In the genomic region with DNA sequence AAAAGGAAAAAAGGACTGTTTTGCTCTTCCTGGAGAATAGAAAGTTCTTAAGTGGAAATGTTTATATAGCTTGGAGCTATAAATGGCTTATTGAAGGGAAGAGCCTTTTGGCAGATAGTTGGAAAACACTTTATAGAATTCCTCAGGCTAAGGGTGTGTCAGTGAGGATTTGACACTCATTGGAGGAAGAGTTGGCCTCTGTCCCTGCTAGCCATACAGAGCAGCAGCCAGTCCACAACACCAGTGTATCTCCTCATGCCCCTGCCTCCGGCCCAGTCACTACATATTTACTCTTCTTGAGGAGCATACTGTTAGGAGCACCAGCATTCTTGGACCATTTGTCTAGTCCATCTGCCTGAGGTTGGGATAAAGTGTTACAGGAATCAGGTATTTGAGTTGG, we compare ENCODE assay signal across 27 cellular contexts. TPM values are rescaled to one million over a fixed set of nuclear protein-coding genes. Genes with fewer than 3 reads are reported as not detected.
DNase-seq lines count a peak whose midpoint lies in the region; ATAC-seq and TF ChIP-seq lines count a peak whose summit lies in the region.
"Had no signal": no experiment of that assay in that cellular context is flagged by ENCODE, and none has a peak within 500 bp of the region (broad histone marks: within the 10 kb centered on the region; RNA-seq: fewer than 3 reads in every experiment).

No MANE protein-coding gene starts in this region.

- H3K27ac Mint-ChIP-seq in MCF 10A (ENCODE audit: low read depth, unreplicated experiment) = peak overlapping the region; percentile 33
- no peak overlapping the region for H3K27ac Mint-ChIP-seq in endodermal cell
- H3K27ac Mint-ChIP-seq: activated CD4-positive, alpha-beta T cell treated with anti-CD3 and anti-CD28 coated beads, Interleukin-2, amount 10 ng/mL, durations not matched to agents 7 days and 5 days; activated naive CD4-positive, alpha-beta T cell treated with anti-CD3 and anti-CD28 coated beads, Interleukin-2, amount 10 ng/mL, durations not matched to agents 7 days and 5 days had no signal

- H3K36me3 Mint-ChIP-seq in MCF 10A (ENCODE audit: insufficient read depth, unreplicated experiment) (peaks cover 34% of the 10 kb centered on the region), endodermal cell (ENCODE audit: low read depth) (peaks cover 31% of the 10 kb centered on the region)
- H3K36me3 Mint-ChIP-seq: naive B cell had no signal

- no peaks in the 10 kb centered on the region for H3K27me3 Mint-ChIP-seq in MCF 10A (ENCODE audit: insufficient read depth, unreplicated experiment)
- H3K27me3 Mint-ChIP-seq in endodermal cell (ENCODE audit: insufficient read depth) = no peaks in the 10 kb centered on the region
- H3K27me3 Mint-ChIP-seq: activated CD4-positive, alpha-beta T cell treated with anti-CD3 and anti-CD28 coated beads, Interleukin-2, amount 10 ng/mL, durations not matched to agents 7 days and 5 days; activated naive CD4-positive, alpha-beta T cell treated with anti-CD3 and anti-CD28 coated beads, Interleukin-2, amount 10 ng/mL, durations not matched to agents 7 days and 5 days; naive B cell had no signal

- no peak overlapping the region for H3K4me3 Mint-ChIP-seq in MCF 10A (ENCODE audit: unreplicated experiment)
- H3K4me3 Mint-ChIP-seq in endodermal cell = no peak overlapping the region
- H3K4me3 Mint-ChIP-seq: activated CD4-positive, alpha-beta T cell treated with anti-CD3 and anti-CD28 coated beads, Interleukin-2, amount 10 ng/mL, durations not matched to agents 7 days and 5 days; activated naive CD4-positive, alpha-beta T cell treated with anti-CD3 and anti-CD28 coated beads, Interleukin-2, amount 10 ng/mL, durations not matched to agents 7 days and 5 days; naive B cell had no signal

- no peak overlapping the region for H3K4me3 ChIP-seq in breast epithelium
- H3K4me3 ChIP-seq in adipocyte (ENCODE audit: low read length) = no peak overlapping the region
- H3K4me3 ChIP-seq in right cardiac atrium (ENCODE audit: low read length) = no peak overlapping the region
- H3K4me3 ChIP-seq in vagina = no peak overlapping the region
- H3K4me3 ChIP-seq in endodermal cell (ENCODE audit: low read length) = no peak overlapping the region
- H3K4me3 ChIP-seq: GM12878, stomach, tibial artery had no signal

- TF ChIP-seq CTCF in MCF 10A (IDR thresholded peaks at IDR 0.05; ENCODE audit: unreplicated experiment) = no peak
- TF ChIP-seq CTCF in breast epithelium (IDR thresholded peaks at IDR 0.05) = no peak
- TF ChIP-seq CTCF in vagina (IDR thresholded peaks at IDR 0.05) = no peak
- no peak for TF ChIP-seq CTCF in endodermal cell (conservative IDR thresholded peaks at IDR 0.05)

- H3K4me1 Mint-ChIP-seq in MCF 10A (ENCODE audit: insufficient read depth, unreplicated experiment) (peaks cover 40% of the 10 kb centered on the region), endodermal cell (peaks cover 8% of the 10 kb centered on the region)

- H3K9me3 Mint-ChIP-seq in MCF 10A (ENCODE audit: unreplicated experiment) = no peaks in the 10 kb centered on the region
- H3K9me3 Mint-ChIP-seq in endodermal cell = no peaks in the 10 kb centered on the region
- H3K9me3 Mint-ChIP-seq: activated CD4-positive, alpha-beta T cell treated with anti-CD3 and anti-CD28 coated beads, Interleukin-2, amount 10 ng/mL, durations not matched to agents 7 days and 5 days; activated naive CD4-positive, alpha-beta T cell treated with anti-CD3 and anti-CD28 coated beads, Interleukin-2, amount 10 ng/mL, durations not matched to agents 7 days and 5 days; naive B cell had no signal

- H3K9ac ChIP-seq in adipocyte (ENCODE audit: low read length) = no peak overlapping the region
- H3K9ac ChIP-seq in endodermal cell (ENCODE audit: extremely low read depth, low read length, poor library complexity, severe bottlenecking) = no peak overlapping the region

- H3K4me1 ChIP-seq in breast epithelium (no peaks in the 10 kb centered on the region), adipocyte (ENCODE audit: control insufficient read depth, insufficient read depth, low read length) (peaks cover 30% of the 10 kb centered on the region), right cardiac atrium (ENCODE audit: control insufficient read depth, insufficient read depth, low read length) (peaks cover 9% of the 10 kb centered on the region), vagina (peaks cover 20% of the 10 kb centered on the region), endodermal cell (ENCODE audit: control insufficient read depth, insufficient read depth, low read length) (peaks cover 5% of the 10 kb centered on the region)

- H3K36me3 ChIP-seq in breast epithelium (no peaks in the 10 kb centered on the region), adipocyte (ENCODE audit: control insufficient read depth, insufficient read depth, low read length, severe bottlenecking) (peaks cover 41% of the 10 kb centered on the region), vagina (peaks cover 0 to 15% of the 10 kb centered on the region in 2 donors), endodermal cell (ENCODE audit: control insufficient read depth, insufficient read depth, low read length) (peaks cover 40% of the 10 kb centered on the region)

- POLR2A ChIA-PET in MCF 10A (lab: Yijun Ruan, JAX) = interaction anchor here (1.0 kb wide), 2 partner anchors 15 to 36 kb away, joined by 3 to 6 read pairs; a partner anchor contains a TSS

- no peak for DNase-seq in MCF 10A (ENCODE audit: unreplicated experiment)
- DNase-seq in breast epithelium (ENCODE audit: low spot score in 2 of 2) = no peak
- peak; percentile 12 for DNase-seq in adipocyte (ENCODE audit: low read depth)
- no peak for DNase-seq in right cardiac atrium
- no peak for DNase-seq in vagina (ENCODE audit: extremely low spot score in 2 of 2)
- no peak for DNase-seq in NCI-H2196 treated with DMSO at 0.1 percent for 48 hours (lab: John Stamatoyannopoulos, UW; ENCODE audit: unreplicated experiment)
- no peak for DNase-seq in endodermal cell
- DNase-seq in activated gamma-delta T cell treated with Interleukin-2 at 50 U/mL for 16 hours = no peak
- DNase-seq: 8988T; activated CD4-positive, alpha-beta T cell treated with anti-CD3 and anti-CD28 coated beads, Interleukin-2, amount 10 ng/mL, durations not matched to agents 7 days and 5 days; activated naive CD4-positive, alpha-beta T cell treated with anti-CD3 and anti-CD28 coated beads, Interleukin-2, amount 10 ng/mL, durations not matched to agents 7 days and 5 days; amygdala; Caco-2; DND-41; H7; head of caudate nucleus; naive B cell; NCI-H1092 treated with DMSO at 0.1 percent for 48 hours; NCI-H1930; NCI-H82; occipital lobe; stimulated activated CD4-positive, alpha-beta T cell treated with anti-CD3 and anti-CD28 coated beads, Interleukin-4, amount 100 ng/mL, for 4 hours; stomach; tibial artery had no signal

- CTCF ChIA-PET in MCF 10A (lab: Yijun Ruan, JAX) = interaction anchor here (0.6 to 1.3 kb wide), 4 partner anchors 38 to 452 kb away, joined by 3 to 7 read pairs (median 4); no protein-coding TSS in a partner anchor

- H3K9me3 ChIP-seq in breast epithelium = no peaks in the 10 kb centered on the region
- no peaks in the 10 kb centered on the region for H3K9me3 ChIP-seq in adipocyte (ENCODE audit: control insufficient read depth, low read length)
- H3K9me3 ChIP-seq in right cardiac atrium (ENCODE audit: control insufficient read depth, low read length) = no peaks in the 10 kb centered on the region
- H3K9me3 ChIP-seq in vagina = no peaks in the 10 kb centered on the region
- H3K9me3 ChIP-seq in endodermal cell (ENCODE audit: control insufficient read depth, low read length) = no peaks in the 10 kb centered on the region
- H3K9me3 ChIP-seq: Caco-2, stomach, tibial artery had no signal

- TF ChIP-seq POLR2A in breast epithelium (IDR thresholded peaks at IDR 0.05) = no peak
- TF ChIP-seq POLR2A in vagina (IDR thresholded peaks at IDR 0.05) = no peak

- peak; percentile 51 to 58 for ATAC-seq in right cardiac atrium
- ATAC-seq: GM12878, HepG2 had no signal

- WGBS in right cardiac atrium = 35% methylated on average over 1 of the region's 1 CpG
- 85% methylated on average over 1 of the region's 1 CpG; no CpG with 5 or more reads in 1 of the 2 experiments for WGBS in endodermal cell (ENCODE audit: insufficient coverage in 1 of 2, insufficient read length in 1 of 2), 2 experiments

- H3K27ac ChIP-seq in breast epithelium = no peak overlapping the region
- H3K27ac ChIP-seq in right cardiac atrium (ENCODE audit: low read length) = no peak overlapping the region
- peak overlapping the region; percentile 3 for H3K27ac ChIP-seq in vagina
- no peak overlapping the region for H3K27ac ChIP-seq in endodermal cell (ENCODE audit: low read depth, low read length)
- H3K27ac ChIP-seq: HL-60, stomach, tibial artery had no signal

- no TSS peak for BruUV-seq in MCF 10A (replicated peaks; lab: Mats Ljungman, UMichigan)

- no peaks in the 10 kb centered on the region for H3K27me3 ChIP-seq in breast epithelium
- no peaks in the 10 kb centered on the region for H3K27me3 ChIP-seq in adipocyte (replicated peaks; ENCODE audit: control insufficient read depth, insufficient read depth, low read length)
- no peaks in the 10 kb centered on the region for H3K27me3 ChIP-seq in right cardiac atrium (ENCODE audit: control insufficient read depth, insufficient read depth)
- no peaks in the 10 kb centered on the region for H3K27me3 ChIP-seq in vagina
- no peaks in the 10 kb centered on the region for H3K27me3 ChIP-seq in endodermal cell (ENCODE audit: control insufficient read depth, insufficient read depth, low read length, poor library complexity, severe bottlenecking)
- H3K27me3 ChIP-seq: stomach, tibial artery had no signal

- intact Hi-C loops in MCF 10A (cut with micrococcal nuclease) = no loop called here
- intact Hi-C loops in breast epithelium (cut with DNase I; ENCODE audit: low total_unique reads) = no loop called here
- intact Hi-C loops in right cardiac atrium (cut with DNase I) = no loop called here
- intact Hi-C loops in vagina (cut with DNase I) = no loop called here

RNA-seq across cellular contexts. Expression of a gene that starts 36.2 kb away (rescaled TPM):
- total RNA-seq in MCF 10A (2022) (36.4 and 36.6 TPM in 2 replicates), breast epithelium (10 to 100 TPM; 12.5 to 14.5 (median 14.1) TPM), right cardiac atrium (10 to 100 TPM; 25.3 to 35.1 (median 33.6) TPM), vagina (10.1 TPM), endodermal cell (10 to 100 TPM; 20.7 to 28.3 TPM)
- polyA plus RNA-seq in right cardiac atrium = 67.2 TPM
- 14.5 TPM for polyA plus RNA-seq in endodermal cell (2013, experiment 1 of 2)
- 16.8 TPM for polyA plus RNA-seq in endodermal cell (2013, experiment 2 of 2)

RNA-seq across cellular contexts. Expression of a gene that starts 36.3 kb away (rescaled TPM):
- total RNA-seq in MCF 10A (2022) (6.7 and 9.5 TPM in 2 replicates), breast epithelium (10 to 100 TPM in 1 of 3 donors, 1 to 10 TPM in 2; 4.5 to 10.7 (median 9.5) TPM), right cardiac atrium (1 to 10 TPM; 6.8 to 9.9 (median 8.8) TPM), vagina (0.98 TPM), endodermal cell (1 to 10 TPM; 9.9 TPM)
- polyA plus RNA-seq in right cardiac atrium = 13.2 TPM
- 10.6 TPM for polyA plus RNA-seq in endodermal cell (2013, experiment 1 of 2)
- 10.2 TPM for polyA plus RNA-seq in endodermal cell (2013, experiment 2 of 2)
